Comparison of ENCODE assay signal across 8 cellular contexts in the genomic region with DNA sequence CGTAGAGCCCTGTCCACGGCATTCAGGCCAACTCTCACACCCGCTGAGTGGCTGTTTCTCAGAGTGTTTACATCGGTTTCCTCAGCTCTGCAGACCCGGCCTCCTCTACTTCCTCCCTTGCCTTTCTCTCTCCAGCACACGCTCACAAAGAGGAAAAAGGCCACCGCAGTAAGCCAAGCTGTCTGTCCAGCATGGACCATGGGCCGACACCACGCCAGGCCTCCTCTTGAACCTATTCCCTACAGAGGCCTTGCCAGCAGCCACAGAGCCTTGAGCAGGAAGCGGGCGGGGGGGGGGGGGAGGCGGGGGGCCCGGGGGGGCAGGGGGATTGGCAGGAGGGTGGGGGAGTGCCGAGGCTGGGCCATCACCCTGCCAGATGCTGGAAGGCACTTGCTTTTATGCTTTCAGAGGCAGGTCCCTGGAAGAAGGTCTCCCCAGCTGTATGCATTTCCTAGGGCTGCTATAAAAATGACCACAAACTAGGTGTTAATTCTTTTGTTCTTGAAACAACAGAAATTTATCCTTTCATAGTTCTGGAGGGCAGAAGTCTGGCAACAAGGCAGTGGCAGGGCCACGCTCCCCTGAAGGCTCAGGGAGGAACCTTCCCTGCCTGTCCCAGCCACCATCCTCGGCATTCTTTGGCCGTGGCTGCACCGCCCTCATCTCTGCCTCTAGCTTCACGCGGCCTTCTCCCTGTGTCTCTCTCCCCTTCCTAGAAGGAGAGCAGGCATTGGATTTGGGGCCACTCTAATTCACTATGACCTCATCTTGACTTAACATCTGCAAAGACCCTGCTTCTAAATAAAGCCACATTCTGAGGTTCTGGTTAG.
DNase-seq lines count a peak whose midpoint lies in the region; ATAC-seq and TF ChIP-seq lines count a peak whose summit lies in the region.

No MANE protein-coding gene starts in this region.

- in situ Hi-C loops in HAP-1 (cut with MboI; ENCODE audit: low sequenced_read_pairs) (no loop called here), GM13976 (cut with MboI; ENCODE audit: low sequenced_read_pairs, unreplicated experiment) (no loop called here)

- H3K27me3 Mint-ChIP-seq in central memory CD8-positive, alpha-beta T cell = peaks cover 44% of the 10 kb centered on the region
- no peaks in the 10 kb centered on the region for H3K27me3 Mint-ChIP-seq in mesothelial cell of epicardium (ENCODE audit: low read depth)

- DNase-seq in CD1c-positive myeloid dendritic cell (ENCODE audit: extremely low spot score) (peak; percentile 69), NCI-H1092 treated with DMSO at 0.1 percent for 48 hours (lab: John Stamatoyannopoulos, UW) (peak; percentile 79), mesothelial cell of epicardium (ENCODE audit: low spot score in 2 of 2, unreplicated experiment in 2 of 2) (no peak), HAP-1 (ENCODE audit: low spot score in 2 of 2) (no peak), NCI-H1694 treated with DMSO at 0.1 percent for 48 hours (lab: John Stamatoyannopoulos, UW) (no peak), GM13976 (ENCODE audit: low spot score) (no peak)
- DNase-seq in central memory CD8-positive, alpha-beta T cell (ENCODE audit: low spot score in 2 of 2) = no peak

- TF ChIP-seq CTCF in mesothelial cell of epicardium (IDR thresholded peaks at IDR 0.05; ENCODE audit: unreplicated experiment) = no peak
- TF ChIP-seq CTCF in GM13976 (IDR thresholded peaks at IDR 0.05; ENCODE audit: borderline replicate concordance, control extremely low read depth, extremely low read depth, insufficient read depth, missing control alignments) = no peak

- H3K36me3 ChIP-seq in HAP-1 (replicated peaks) = no peaks in the 10 kb centered on the region

- peak overlapping the region; percentile 88 for H3K27ac Mint-ChIP-seq in central memory CD8-positive, alpha-beta T cell (ENCODE audit: low read depth)
- peak overlapping the region; percentile 93 for H3K27ac Mint-ChIP-seq in mesothelial cell of epicardium

- no peaks in the 10 kb centered on the region for H3K27me3 ChIP-seq in HAP-1 (ENCODE audit: low read depth)

- no peaks in the 10 kb centered on the region for H3K4me1 ChIP-seq in HAP-1

- H3K9me3 ChIP-seq in HAP-1 = no peaks in the 10 kb centered on the region

- peaks cover 8% of the 10 kb centered on the region for H3K4me1 Mint-ChIP-seq in central memory CD8-positive, alpha-beta T cell
- H3K4me1 Mint-ChIP-seq in mesothelial cell of epicardium = peaks cover 26% of the 10 kb centered on the region

- H3K4me3 ChIP-seq in HAP-1 = no peak overlapping the region

- no peaks in the 10 kb centered on the region for H3K9me3 Mint-ChIP-seq in central memory CD8-positive, alpha-beta T cell
- H3K9me3 Mint-ChIP-seq in mesothelial cell of epicardium = no peaks in the 10 kb centered on the region

- H3K36me3 Mint-ChIP-seq in central memory CD8-positive, alpha-beta T cell (ENCODE audit: insufficient read depth) = no peaks in the 10 kb centered on the region
- H3K36me3 Mint-ChIP-seq in mesothelial cell of epicardium = no peaks in the 10 kb centered on the region

- H3K4me3 Mint-ChIP-seq in central memory CD8-positive, alpha-beta T cell = peak overlapping the region; percentile 31
- H3K4me3 Mint-ChIP-seq in mesothelial cell of epicardium = no peak overlapping the region

- no peak for ATAC-seq in central memory CD8-positive, alpha-beta T cell (replicated peaks; ENCODE audit: extremely low read depth, poor library complexity, severe bottlenecking)
- no peak for ATAC-seq in HG03378 (IDR thresholded peaks at IDR 0.05; ENCODE audit: unreplicated experiment)

Comparison
In these comparisons a context has a peak if more than half of its experiments do, and no peak if none do; other contexts are left out.
1. DNase-seq: peak in CD1c-positive myeloid dendritic cell (single experiment) and NCI-H1092 treated with DMSO at 0.1 percent for 48 hours (single experiment); none in central memory CD8-positive, alpha-beta T cell (0 of 2), mesothelial cell of epicardium (0 of 2), HAP-1 (0 of 2), NCI-H1694 treated with DMSO at 0.1 percent for 48 hours (single experiment) and GM13976 (single experiment).